7 cellular contexts compared by ENCODE assay signal in genomic region chr10:9342865-9343450, GRCh38.
DNase-seq lines count a peak whose midpoint lies in the region; ATAC-seq and TF ChIP-seq lines count a peak whose summit lies in the region.

No MANE protein-coding gene starts in this region.

- H3K36me3 Mint-ChIP-seq in glutamatergic neuron (ENCODE audit: unreplicated experiment) = no peaks in the 10 kb centered on the region

- no peak overlapping the region for H3K4me3 Mint-ChIP-seq in glutamatergic neuron (ENCODE audit: unreplicated experiment)

- CTCF ChIA-PET in SK-N-SH (lab: Yijun Ruan, JAX) = interaction anchor here (0.5 to 3.7 kb wide), 37 partner anchors 8 to 1928 kb away, joined by 3 to 53 read pairs (median 3); no protein-coding TSS in a partner anchor

- H3K9me2 ChIP-seq in SK-N-SH = no peaks in the 10 kb centered on the region

- WGBS in SK-N-SH (ENCODE audit: low lambda C conversion rate) = 11% methylated on average over 4 of the region's 4 CpGs
- 26 to 27% methylated on average over 4 of the region's 4 CpGs for WGBS in thyroid gland, 2 donors

- no peaks in the 10 kb centered on the region for H3K4me1 Mint-ChIP-seq in glutamatergic neuron (ENCODE audit: low read depth, unreplicated experiment)

- H3K4me3 ChIP-seq in SK-N-SH (ENCODE audit: low read depth in 2 of 2, low read length in 1 of 2) (no peak overlapping the region; a peak in 1 of 4 replicates), thyroid gland (replicated peaks in 1 of 3) (no peak overlapping the region)

- H3K4me1 ChIP-seq in SK-N-SH (ENCODE audit: control insufficient read depth in 1 of 2, insufficient read depth in 2 of 2, low read depth in 1 of 2, low read length in 1 of 2) (no peaks in the 10 kb centered on the region), thyroid gland (no peaks in the 10 kb centered on the region)

- no peak for ATAC-seq in GM18505 (IDR thresholded peaks at IDR 0.05; ENCODE audit: unreplicated experiment)

- no peaks in the 10 kb centered on the region for H3F3A ChIP-seq in SK-N-SH (replicated peaks; ENCODE audit: insufficient read depth)

- H3K36me3 ChIP-seq in SK-N-SH (replicated peaks in 1 of 2; ENCODE audit: control insufficient read depth in 1 of 2, insufficient read depth in 2 of 2, low read length in 1 of 2) (no peaks in the 10 kb centered on the region), thyroid gland (no peaks in the 10 kb centered on the region)

- H3K27me3 ChIP-seq in SK-N-SH (ENCODE audit: insufficient read depth) (no peaks in the 10 kb centered on the region), thyroid gland (no peaks in the 10 kb centered on the region)

- POLR2A ChIA-PET in SK-N-SH (lab: Yijun Ruan, JAX) = no interaction called here

- DNase-seq in GM04503 (ENCODE audit: low read depth) = peak; percentile 3
- peak; percentile 3 for DNase-seq in HPDE6-E6E7 (ENCODE audit: extremely low spot score)
- DNase-seq in SK-N-SH = peak; percentile 31
- no peak for DNase-seq in glutamatergic neuron
- DNase-seq in thyroid gland = no peak
- no peak for DNase-seq in HK-2 (ENCODE audit: unreplicated experiment)

- H3K4me2 ChIP-seq in SK-N-SH = no peak overlapping the region

- no peak for TF ChIP-seq EP300 in SK-N-SH (IDR thresholded peaks at IDR 0.05; ENCODE audit: borderline replicate concordance in 1 of 2, low read depth in 1 of 2, low read length in 1 of 2)

- TF ChIP-seq POLR2A in thyroid gland (IDR thresholded peaks at IDR 0.05) = no peak
- no peak for TF ChIP-seq POLR2A in GM18505 (IDR thresholded peaks at IDR 0.05; ENCODE audit: borderline replicate concordance, extremely low read depth, insufficient read depth, insufficient read length)

- H3K79me2 ChIP-seq in SK-N-SH (ENCODE audit: insufficient read depth) = no peaks in the 10 kb centered on the region

- intact Hi-C loops in thyroid gland (cut with DNase I) = no loop called here

- TF ChIP-seq RAD21 in SK-N-SH (IDR thresholded peaks at IDR 0.05; ENCODE audit: low read length) = peak; percentile 79

- H3K9me3 Mint-ChIP-seq in glutamatergic neuron (ENCODE audit: unreplicated experiment) = no peaks in the 10 kb centered on the region

- no peaks in the 10 kb centered on the region for H3K27me3 Mint-ChIP-seq in glutamatergic neuron (ENCODE audit: unreplicated experiment)

- no peak overlapping the region for H3K27ac Mint-ChIP-seq in glutamatergic neuron (ENCODE audit: unreplicated experiment)

- H3K9ac ChIP-seq in SK-N-SH = no peak overlapping the region

- H4K20me1 ChIP-seq in SK-N-SH (ENCODE audit: insufficient read depth) = no peaks in the 10 kb centered on the region

- H3K27ac ChIP-seq in SK-N-SH (ENCODE audit: low read depth in 2 of 2, low read length in 1 of 2) (no peak overlapping the region), thyroid gland (no peak overlapping the region)

- peak; percentile 76 for TF ChIP-seq CTCF in SK-N-SH (IDR thresholded peaks at IDR 0.05)
- TF ChIP-seq CTCF in glutamatergic neuron (IDR thresholded peaks at IDR 0.05; ENCODE audit: partially characterized antibody, unreplicated experiment) = peak; percentile 59
- TF ChIP-seq CTCF in thyroid gland (IDR thresholded peaks at IDR 0.05) = peak in 4 of 6 experiments; percentile 43 to 76 (median 68)

- H3K9me3 ChIP-seq in SK-N-SH (no peaks in the 10 kb centered on the region), thyroid gland (no peaks in the 10 kb centered on the region)

- H2AFZ ChIP-seq in SK-N-SH (ENCODE audit: low read depth) = no peak overlapping the region

TF ChIP-seq in SK-N-SH, 30 proteins besides CTCF, POLR2A, EP300 and RAD21:
- TF ChIP-seq ELF1 (IDR thresholded peaks at IDR 0.05) (no peak), JUND (IDR thresholded peaks at IDR 0.05) (no peak), RXRA (IDR thresholded peaks at IDR 0.05; ENCODE audit: borderline replicate concordance, low read depth) (no peak), MEF2A (IDR thresholded peaks at IDR 0.05; ENCODE audit: borderline replicate concordance, low read depth) (no peak), SMC3 (IDR thresholded peaks at IDR 0.05; ENCODE audit: low read depth, low read length) (peak; percentile 37; the same call in 1 of the 2 replicates)
TF ChIP-seq in SK-N-SH: peak in this region for 1.

Comparison
In these comparisons a context has a peak if more than half of its experiments do, and no peak if none do; other contexts are left out.
1. DNase-seq: peak in GM04503 (single experiment), HPDE6-E6E7 (single experiment) and SK-N-SH (single experiment); none in glutamatergic neuron (single experiment), thyroid gland (0 of 2) and HK-2 (single experiment).
2. Peak in every context shown above with its lines, with median percentiles within 50 percentile points of each other: CTCF ChIP-seq.